Comparison of ENCODE assay signal across 19 cellular contexts in genomic region chr3:151751161-151751560, GRCh38. TPM values are rescaled to one million over a fixed set of nuclear protein-coding genes. Genes with fewer than 3 reads are reported as not detected.
DNase-seq lines count a peak whose midpoint lies in the region; FAIRE-seq and TF ChIP-seq lines count a peak whose summit lies in the region.
"Had no signal": no experiment of that assay in that cellular context is flagged by ENCODE, and none has a peak within 500 bp of the region (broad histone marks: within the 10 kb centered on the region; RNA-seq: fewer than 3 reads in every experiment).

No MANE protein-coding gene starts in this region.

- TF ChIP-seq POLR2A in GM12891 (IDR thresholded peaks at IDR 0.05; ENCODE audit: low read depth, low read length): no peak

- peak; percentile 40 for DNase-seq in SIG-M5 treated with dmso at 0.1 percent for 504 hours (lab: John Stamatoyannopoulos, UW; ENCODE audit: unreplicated experiment)
- DNase-seq in SIG-M5 (lab: John Stamatoyannopoulos, UW): no peak
- peak; percentile 29 for DNase-seq in RWPE1 (ENCODE audit: low spot score)
- peak; percentile 93 for DNase-seq in fibroblast of peridontal ligament (ENCODE audit: extremely low read depth)
- peak; percentile 41 for DNase-seq in skeletal muscle cell (ENCODE audit: low read depth)
- DNase-seq in BE2C: no peak
- DNase-seq in activated naive CD8-positive, alpha-beta T cell treated with anti-CD3 and anti-CD28 coated beads for 36 hours: no peak
- no peak for DNase-seq in GM12891 (ENCODE audit: insufficient read length, low spot score)
- DNase-seq: 8988T, adrenal gland, COR-L47, GDM1, NCI-H69, sigmoid colon had no signal

- no peaks in the 10 kb centered on the region for H3K27me3 Mint-ChIP-seq in activated naive CD8-positive, alpha-beta T cell treated with anti-CD3 and anti-CD28 coated beads for 36 hours
- H3K27me3 Mint-ChIP-seq: stimulated activated memory B cell treated with anti-CD40 and anti-IgM and Interleukin-4, amounts not matched to agents 10 μg/mL and 1 μg/mL and 100 μg/mL, for 72 hours had no signal

- H3K4me1 Mint-ChIP-seq in activated naive CD8-positive, alpha-beta T cell treated with anti-CD3 and anti-CD28 coated beads for 36 hours: no peaks in the 10 kb centered on the region
- H3K4me1 Mint-ChIP-seq: GM23338; memory B cell; neural crest cell; stimulated activated memory B cell treated with anti-CD40 and anti-IgM and Interleukin-4, amounts not matched to agents 10 μg/mL and 1 μg/mL and 100 μg/mL, for 72 hours had no signal

- H3K9me3 ChIP-seq in BE2C: no peaks in the 10 kb centered on the region
- H3K9me3 ChIP-seq: sigmoid colon had no signal

- TF ChIP-seq CTCF in RWPE1 (conservative IDR thresholded peaks at IDR 0.05; ENCODE audit: low read depth) (no peak), BE2C (IDR thresholded peaks at IDR 0.05; ENCODE audit: low read depth, low read length) (no peak)

- CTCF ChIA-PET in RWPE1 (lab: Yijun Ruan, JAX): interaction anchor here (0.6 kb wide), 1 partner anchor 127 kb away, joined by 3 read pairs; no protein-coding TSS in a partner anchor

- no peak for FAIRE-seq in GM12891 (lab: Jason Lieb, UNC)

- no peaks in the 10 kb centered on the region for H3K36me3 ChIP-seq in BE2C
- H3K36me3 ChIP-seq: adrenal gland, sigmoid colon had no signal

- H3K4me1 ChIP-seq in BE2C: no peaks in the 10 kb centered on the region
- H3K4me1 ChIP-seq: adrenal gland, sigmoid colon had no signal

- no peak overlapping the region for H3K27ac Mint-ChIP-seq in activated naive CD8-positive, alpha-beta T cell treated with anti-CD3 and anti-CD28 coated beads for 36 hours
- H3K27ac Mint-ChIP-seq: GM23338; memory B cell; stimulated activated memory B cell treated with anti-CD40 and anti-IgM and Interleukin-4, amounts not matched to agents 10 μg/mL and 1 μg/mL and 100 μg/mL, for 72 hours had no signal

- no peak overlapping the region for H3K27ac ChIP-seq in RWPE1
- H3K27ac ChIP-seq: adrenal gland, coronary artery, sigmoid colon had no signal

- H3K36me3 Mint-ChIP-seq in activated naive CD8-positive, alpha-beta T cell treated with anti-CD3 and anti-CD28 coated beads for 36 hours: no peaks in the 10 kb centered on the region
- H3K36me3 Mint-ChIP-seq: memory B cell; stimulated activated memory B cell treated with anti-CD40 and anti-IgM and Interleukin-4, amounts not matched to agents 10 μg/mL and 1 μg/mL and 100 μg/mL, for 72 hours had no signal

- H3K4me3 Mint-ChIP-seq in activated naive CD8-positive, alpha-beta T cell treated with anti-CD3 and anti-CD28 coated beads for 36 hours: no peak overlapping the region
- H3K4me3 Mint-ChIP-seq: GM23338; memory B cell; neural crest cell; stimulated activated memory B cell treated with anti-CD40 and anti-IgM and Interleukin-4, amounts not matched to agents 10 μg/mL and 1 μg/mL and 100 μg/mL, for 72 hours had no signal

- peaks cover 2% of the 10 kb centered on the region for H3K9me3 Mint-ChIP-seq in activated naive CD8-positive, alpha-beta T cell treated with anti-CD3 and anti-CD28 coated beads for 36 hours
- H3K9me3 Mint-ChIP-seq: memory B cell had no signal

- no peak overlapping the region for H3K4me3 ChIP-seq in skeletal muscle cell (ENCODE audit: low read depth, low read length)
- no peak overlapping the region for H3K4me3 ChIP-seq in BE2C (ENCODE audit: low read depth, low read length)
- H3K4me3 ChIP-seq: adrenal gland, coronary artery, GM23338, sigmoid colon had no signal

- H3K27me3 ChIP-seq in BE2C: no peaks in the 10 kb centered on the region; the same call in 1 of the 2 replicates
- H3K27me3 ChIP-seq: adrenal gland, sigmoid colon had no signal

- POLR2A ChIA-PET in RWPE1 (lab: Yijun Ruan, JAX; ENCODE audit: low non-redundant PET): no interaction called here

TF ChIP-seq in GM12891, 5 proteins besides CTCF, POLR2A, EP300 and RAD21:
- TF ChIP-seq TAF1 (IDR thresholded peaks at IDR 0.05; ENCODE audit: low read depth, low read length) (no peak), POLR2AphosphoS5 (IDR thresholded peaks at IDR 0.05; ENCODE audit: low read depth, low read length) (no peak), POU2F2 (IDR thresholded peaks at IDR 0.05; ENCODE audit: low read depth, low read length) (no peak), SPI1 (IDR thresholded peaks at IDR 0.05; ENCODE audit: low read depth, low read length) (no peak), PAX5 (IDR thresholded peaks at IDR 0.05; ENCODE audit: insufficient read depth, low read length, severe bottlenecking) (no peak)
TF ChIP-seq in GM12891: peak in this region for 0.

RNA-seq across cellular contexts. Expression of gene AADACL2, which starts 17.4 kb away (rescaled TPM):
- polyA plus RNA-seq in BE2C (2012; ENCODE audit: insufficient read depth, insufficient read length, low read depth): not detected
- total RNA-seq in activated naive CD8-positive, alpha-beta T cell treated with anti-CD3 and anti-CD28 coated beads for 36 hours: not detected
- polyA plus RNA-seq in GM12891 (2012; ENCODE audit: low read depth, missing spikeins): not detected
- total RNA-seq: GM23338, neural crest cell, sigmoid colon had no signal
- polyA plus RNA-seq: GM23338 had no signal

Comparison
In these comparisons a context has a peak if more than half of its experiments do, and no peak if none do; other contexts are left out.
1. DNase-seq: peak in SIG-M5 treated with dmso at 0.1 percent for 504 hours (single experiment), RWPE1 (single experiment), fibroblast of peridontal ligament (single experiment) and skeletal muscle cell (single experiment); none in SIG-M5 (single experiment), BE2C (single experiment), activated naive CD8-positive, alpha-beta T cell treated with anti-CD3 and anti-CD28 coated beads for 36 hours (single experiment) and GM12891 (single experiment).